4 cellular contexts compared by ENCODE assay signal in the genomic region with DNA sequence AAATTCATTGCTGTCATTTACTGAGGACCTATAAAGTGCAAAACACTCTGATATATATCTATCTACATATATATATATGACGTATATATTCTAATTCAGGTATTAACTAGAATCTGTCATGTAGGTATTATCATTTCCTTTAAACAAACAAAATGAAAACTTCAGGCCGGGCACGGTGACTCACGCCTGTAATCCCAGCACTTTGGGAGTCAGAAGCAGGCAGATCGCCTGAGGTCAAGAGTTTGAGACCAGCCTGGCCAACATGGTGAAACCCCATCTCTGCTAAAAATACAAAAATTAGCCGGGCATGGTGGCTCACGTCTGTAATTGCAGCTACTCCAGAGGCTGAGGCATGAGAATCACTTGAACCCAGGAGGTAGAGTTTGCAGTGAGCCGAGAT. TPM values are rescaled to one million over a fixed set of nuclear protein-coding genes. Genes with fewer than 3 reads are reported as not detected.
"Had no signal": no experiment of that assay in that cellular context is flagged by ENCODE, and none has a peak within 500 bp of the region (broad histone marks: within the 10 kb centered on the region; RNA-seq: fewer than 3 reads in every experiment).

No MANE protein-coding gene starts in this region.

RNA-seq across cellular contexts. Expression of gene SYN3, which starts 31.0 kb away (rescaled TPM):
- total RNA-seq: fibroblast of lung, foreskin keratinocyte, mammary epithelial cell, mononuclear cell had no signal
